ENCODE assay signal across 9 cellular contexts in genomic region chr12:66964629-66965028, GRCh38.
A peak's percentile ranks its signal among the peaks of the same experiment; 100 is the strongest.
DNase-seq lines count a peak whose midpoint lies in the region; ATAC-seq and TF ChIP-seq lines count a peak whose summit lies in the region.
"Had no signal": no experiment of that assay in that cellular context is flagged by ENCODE, and none has a peak within 500 bp of the region (broad histone marks: within the 10 kb centered on the region; RNA-seq: fewer than 3 reads in every experiment).

No MANE protein-coding gene starts in this region.

- DNase-seq in LHCN-M2 (ENCODE audit: low read depth), result peak; percentile 12
- peak; percentile 47 to 70 for DNase-seq in activated T-cell treated with anti-CD3 and anti-CD28 coated beads, Interleukin-2, amount 50 U/mL, for 72 hours
- peak; percentile 64 for DNase-seq in kidney tubule cell (ENCODE audit: low spot score)
- no peak for DNase-seq in GOT3 (lab: John Stamatoyannopoulos, UW)
- DNase-seq in prostate gland (ENCODE audit: low spot score), result no peak
- DNase-seq in NCI-H2029 (lab: John Stamatoyannopoulos, UW), result no peak
- no peak for DNase-seq in Caco-2

- peaks cover 26% of the 10 kb centered on the region for H3K4me1 Mint-ChIP-seq in activated T-cell treated with anti-CD3 and anti-CD28 coated beads, Interleukin-2, amount 50 U/mL, for 72 hours (ENCODE audit: low read depth)
- H3K4me1 Mint-ChIP-seq in Caco-2 (ENCODE audit: low read depth, unreplicated experiment), result peaks cover 5% of the 10 kb centered on the region
- H3K4me1 Mint-ChIP-seq: memory B cell had no signal

- H3K36me3 ChIP-seq in BLaER1 (no peaks in the 10 kb centered on the region), prostate gland (no peaks in the 10 kb centered on the region), Caco-2 (ENCODE audit: control insufficient read depth, insufficient read depth, low read length) (no peaks in the 10 kb centered on the region)

- intact Hi-C loops in prostate gland (cut with DNase I) (no loop called here), Caco-2 (cut with micrococcal nuclease; ENCODE audit: unreplicated experiment) (no loop called here)

- H3K27ac ChIP-seq in BLaER1 (peak overlapping the region; percentile 43; the same call in 1 of the 2 replicates), prostate gland (no peak overlapping the region)

- peaks cover 0 to 8% of the 10 kb centered on the region in 2 donors for H3K36me3 Mint-ChIP-seq in activated T-cell treated with anti-CD3 and anti-CD28 coated beads, Interleukin-2, amount 50 U/mL, for 72 hours (ENCODE audit: insufficient read depth in 2 of 2)
- H3K36me3 Mint-ChIP-seq in Caco-2 (ENCODE audit: insufficient read depth, unreplicated experiment), result no peaks in the 10 kb centered on the region
- H3K36me3 Mint-ChIP-seq: memory B cell had no signal

- TF ChIP-seq CTCF in prostate gland (IDR thresholded peaks at IDR 0.05) (no peak), Caco-2 (IDR thresholded peaks at IDR 0.05; ENCODE audit: insufficient read depth in 1 of 2, low read depth in 1 of 2, low read length in 1 of 2, severe bottlenecking in 1 of 2, unreplicated experiment in 1 of 2) (no peak)

- H3K4me1 ChIP-seq in BLaER1 (peaks cover 56% of the 10 kb centered on the region), prostate gland (replicated peaks) (no peaks in the 10 kb centered on the region), Caco-2 (no peaks in the 10 kb centered on the region)

- peaks cover 28% of the 10 kb centered on the region for H4K20me1 ChIP-seq in BLaER1

- POLR2A ChIA-PET in Caco-2 (lab: Charles Lee), result no interaction called here

- BruUV-seq in Caco-2 (replicated peaks; lab: Mats Ljungman, UMichigan), result no TSS peak

- H3K27me3 ChIP-seq in BLaER1 (no peaks in the 10 kb centered on the region), prostate gland (replicated peaks; ENCODE audit: insufficient read depth) (no peaks in the 10 kb centered on the region), Caco-2 (replicated peaks; ENCODE audit: control insufficient read depth, insufficient read depth, low read length) (no peaks in the 10 kb centered on the region)

- CTCF ChIA-PET in Caco-2 (lab: Charles Lee), result no interaction called here

- peak; percentile 89 to 97 for ATAC-seq in activated T-cell treated with anti-CD3 and anti-CD28 coated beads, Interleukin-2, amount 50 U/mL, for 72 hours (replicated peaks in 1 of 2)

- TF ChIP-seq POLR2A in prostate gland (IDR thresholded peaks at IDR 0.05), result no peak

- H3K27me3 Mint-ChIP-seq in activated T-cell treated with anti-CD3 and anti-CD28 coated beads, Interleukin-2, amount 50 U/mL, for 72 hours (ENCODE audit: low read depth), result no peaks in the 10 kb centered on the region
- peaks cover 13% of the 10 kb centered on the region for H3K27me3 Mint-ChIP-seq in Caco-2 (ENCODE audit: insufficient read depth, unreplicated experiment)

- H3K9me3 ChIP-seq in BLaER1 (0 out of 2 replicates have a peak, but pooled peaks cover 4% of the 10 kb centered on the region), prostate gland (no peaks in the 10 kb centered on the region), Caco-2 (no peaks in the 10 kb centered on the region)

- H3K4me3 ChIP-seq in BLaER1, result no peak overlapping the region
- H3K4me3 ChIP-seq in prostate gland, result no peak overlapping the region
- no peak overlapping the region for H3K4me3 ChIP-seq in Caco-2 (ENCODE audit: low read depth, low read length)

- 73% methylated on average over 2 of the region's 2 CpGs for WGBS in prostate gland

- peaks cover 0 to 7% of the 10 kb centered on the region in 2 donors for H3K9me3 Mint-ChIP-seq in activated T-cell treated with anti-CD3 and anti-CD28 coated beads, Interleukin-2, amount 50 U/mL, for 72 hours
- H3K9me3 Mint-ChIP-seq in Caco-2 (ENCODE audit: unreplicated experiment), result no peaks in the 10 kb centered on the region

- peak overlapping the region in 1 of 2 donors; percentile 28 for H3K4me3 Mint-ChIP-seq in activated T-cell treated with anti-CD3 and anti-CD28 coated beads, Interleukin-2, amount 50 U/mL, for 72 hours
- H3K4me3 Mint-ChIP-seq in Caco-2 (ENCODE audit: unreplicated experiment), result no peak overlapping the region
- H3K4me3 Mint-ChIP-seq: memory B cell had no signal

- H3K9ac ChIP-seq in BLaER1, result no peak overlapping the region

- peak overlapping the region; percentile 84 for H3K4me2 ChIP-seq in BLaER1

- H3K27ac Mint-ChIP-seq in activated T-cell treated with anti-CD3 and anti-CD28 coated beads, Interleukin-2, amount 50 U/mL, for 72 hours, result peak overlapping the region; percentile 58
- H3K27ac Mint-ChIP-seq in Caco-2 (ENCODE audit: unreplicated experiment), result no peak overlapping the region
- H3K27ac Mint-ChIP-seq: memory B cell had no signal

Comparison
In these comparisons a context has a peak if more than half of its experiments do, and no peak if none do; other contexts are left out.
1. DNase-seq: peak in LHCN-M2 (single experiment), activated T-cell treated with anti-CD3 and anti-CD28 coated beads, Interleukin-2, amount 50 U/mL, for 72 hours (2 of 2) and kidney tubule cell (single experiment); none in GOT3 (single experiment), prostate gland (single experiment), NCI-H2029 (single experiment) and Caco-2 (0 of 2).